ENCODE assay signal across 9 cellular contexts in genomic region chr3:9951598-9951961, GRCh38. TPM values are rescaled to one million over a fixed set of nuclear protein-coding genes. Genes with fewer than 3 reads are reported as not detected.
DNase-seq lines count a peak whose midpoint lies in the region; ATAC-seq and TF ChIP-seq lines count a peak whose summit lies in the region.
"Had no signal": no experiment of that assay in that cellular context is flagged by ENCODE, and none has a peak within 500 bp of the region (broad histone marks: within the 10 kb centered on the region; RNA-seq: fewer than 3 reads in every experiment).

No MANE protein-coding gene starts in this region.

- peaks cover 20% of the 10 kb centered on the region for H3K4me1 ChIP-seq in iPS-15b (ENCODE audit: control insufficient read depth, insufficient read depth, low read length)
- peaks cover 10% of the 10 kb centered on the region for H3K4me1 ChIP-seq in testis

- ATAC-seq in activated T-cell treated with anti-CD3 and anti-CD28 coated beads, Interleukin-2, amount 50 U/mL, for 4 hours, result peak; percentile 16 to 20
- ATAC-seq in activated B cell treated with CpG ODN at 0.5 μM for 24 hours (ENCODE audit: low read depth), result no peak

- POLR2A ChIA-PET in activated B cell treated with CpG ODN at 0.5 μM for 24 hours (lab: Charles Lee), result interaction anchor here (0.6 to 2.4 kb wide), 7 partner anchors 17 to 1334 kb away, joined by 3 to 20 read pairs (median 6); partner anchors contain the start of genes CRELD1, EMC3, JAGN1 and TATDN2

- H3K4me1 Mint-ChIP-seq in activated T-cell treated with anti-CD3 and anti-CD28 coated beads, Interleukin-2, amount 50 U/mL, for 4 hours (ENCODE audit: low read depth), result peaks cover 15% of the 10 kb centered on the region
- peaks cover 15% of the 10 kb centered on the region for H3K4me1 Mint-ChIP-seq in activated B cell treated with CpG ODN at 0.5 μM for 24 hours

- WGBS in testis, 2 donors, result 20 to 31% methylated on average over 1 to 10 of the region's 10 CpGs

- no peak overlapping the region for H3K27ac ChIP-seq in testis
- H3K27ac ChIP-seq: adrenal gland had no signal

- no peak for TF ChIP-seq POLR2A in testis (IDR thresholded peaks at IDR 0.05)

- H3K9me3 ChIP-seq in iPS-15b (ENCODE audit: control insufficient read depth, insufficient read depth, low read length) (no peaks in the 10 kb centered on the region), testis (no peaks in the 10 kb centered on the region)
- H3K9me3 ChIP-seq: adrenal gland had no signal

- H3K4me3 Mint-ChIP-seq in activated T-cell treated with anti-CD3 and anti-CD28 coated beads, Interleukin-2, amount 50 U/mL, for 4 hours, result peak overlapping the region; percentile 84
- peak overlapping the region; percentile 85 for H3K4me3 Mint-ChIP-seq in activated B cell treated with CpG ODN at 0.5 μM for 24 hours

- H3K27me3 ChIP-seq in iPS-15b (ENCODE audit: control insufficient read depth, insufficient read depth, low read length), result peaks cover 16% of the 10 kb centered on the region
- no peaks in the 10 kb centered on the region for H3K27me3 ChIP-seq in testis
- H3K27me3 ChIP-seq: adrenal gland had no signal

- no peaks in the 10 kb centered on the region for H3K27me3 Mint-ChIP-seq in activated T-cell treated with anti-CD3 and anti-CD28 coated beads, Interleukin-2, amount 50 U/mL, for 4 hours (ENCODE audit: low read depth)
- H3K27me3 Mint-ChIP-seq in activated B cell treated with CpG ODN at 0.5 μM for 24 hours, result no peaks in the 10 kb centered on the region

- H3K27ac Mint-ChIP-seq in activated B cell treated with CpG ODN at 0.5 μM for 24 hours, result no peak overlapping the region

- H3K4me3 ChIP-seq in iPS-15b (ENCODE audit: low read depth, low read length) (peak overlapping the region; percentile 90), testis (peak overlapping the region; percentile 48 to 66)

- no peak for DNase-seq in activated T-cell treated with anti-CD3 and anti-CD28 coated beads, Interleukin-2, amount 50 U/mL, for 4 hours
- DNase-seq in activated T-cell treated with anti-CD3 and anti-CD28 coated beads for 4 hours, result no peak
- no peak for DNase-seq in activated B cell treated with CpG ODN at 0.5 μM for 24 hours
- DNase-seq in testis, result no peak
- no peak for DNase-seq in pons (ENCODE audit: low spot score)
- no peak for DNase-seq in SKM-1 treated with dmso at 0.1 percent for 144 hours (lab: John Stamatoyannopoulos, UW; ENCODE audit: unreplicated experiment)
- DNase-seq in hippocampal formation (lab: John Stamatoyannopoulos, UW), result no peak

- intact Hi-C loops in activated B cell treated with CpG ODN at 0.5 μM for 24 hours (cut with micrococcal nuclease) (no loop called here), testis (cut with DNase I; ENCODE audit: low total_unique reads) (no loop called here)

- H3K36me3 Mint-ChIP-seq in activated T-cell treated with anti-CD3 and anti-CD28 coated beads, Interleukin-2, amount 50 U/mL, for 4 hours (ENCODE audit: insufficient read depth), result no peaks in the 10 kb centered on the region
- no peaks in the 10 kb centered on the region for H3K36me3 Mint-ChIP-seq in activated B cell treated with CpG ODN at 0.5 μM for 24 hours (ENCODE audit: low read depth)

- H3K36me3 ChIP-seq in iPS-15b (ENCODE audit: control insufficient read depth, insufficient read depth, low read length) (peaks cover 8% of the 10 kb centered on the region), testis (ENCODE audit: low read depth, missing control alignments) (no peaks in the 10 kb centered on the region)
- H3K36me3 ChIP-seq: adrenal gland had no signal

- peak overlapping the region; percentile 70 for H3K9ac ChIP-seq in iPS-15b (ENCODE audit: low read depth, low read length)

- CTCF ChIA-PET in activated B cell treated with CpG ODN at 0.5 μM for 24 hours (lab: Charles Lee), result interaction anchor here (0.8 kb wide), 1 partner anchor 20 kb away, joined by 3 read pairs; no protein-coding TSS in a partner anchor

- TF ChIP-seq CTCF in activated B cell treated with CpG ODN at 0.5 μM for 24 hours (IDR thresholded peaks at IDR 0.05) (no peak), testis (IDR thresholded peaks at IDR 0.05) (no peak)

- H3K9me3 Mint-ChIP-seq in activated T-cell treated with anti-CD3 and anti-CD28 coated beads, Interleukin-2, amount 50 U/mL, for 4 hours, result no peaks in the 10 kb centered on the region
- no peaks in the 10 kb centered on the region for H3K9me3 Mint-ChIP-seq in activated B cell treated with CpG ODN at 0.5 μM for 24 hours

RNA-seq across cellular contexts. Expression of gene PRRT3, which starts 0.6 kb away (rescaled TPM):
- total RNA-seq in activated T-cell treated with anti-CD3 and anti-CD28 coated beads, Interleukin-2, amount 50 U/mL, for 4 hours, result 1 to 10 TPM; 6.7 to 7.6 (median 7.5) TPM
- 4.2 and 4.3 TPM in 2 replicates for total RNA-seq in activated B cell treated with CpG ODN at 0.5 μM for 24 hours
- 1 to 10 TPM; 6.6 to 7.2 TPM for total RNA-seq in testis
- polyA plus RNA-seq in testis (ENCODE audit: insufficient read depth, low read depth, low replicate concordance), result 7.6 TPM

RNA-seq across cellular contexts. Expression of gene CRELD1, which starts 17.9 kb away (rescaled TPM):
- total RNA-seq in activated T-cell treated with anti-CD3 and anti-CD28 coated beads, Interleukin-2, amount 50 U/mL, for 4 hours, result 10 to 100 TPM; 11.0 to 15.6 (median 13.0) TPM
- total RNA-seq in activated B cell treated with CpG ODN at 0.5 μM for 24 hours (26.9 and 30.5 TPM in 2 replicates), testis (10 to 100 TPM; 34.9 to 37.1 TPM)
- polyA plus RNA-seq in testis (ENCODE audit: insufficient read depth, low read depth, low replicate concordance), result 65.7 TPM

RNA-seq across cellular contexts. Expression of gene IL17RC, which starts 34.7 kb away (rescaled TPM):
- total RNA-seq in activated T-cell treated with anti-CD3 and anti-CD28 coated beads, Interleukin-2, amount 50 U/mL, for 4 hours, result under 1 TPM; 0.27 to 0.53 (median 0.40) TPM
- 0.11 and 0.29 TPM in 2 replicates for total RNA-seq in activated B cell treated with CpG ODN at 0.5 μM for 24 hours
- 10 to 100 TPM; 21.0 to 26.1 TPM for total RNA-seq in testis
- 12.0 TPM for polyA plus RNA-seq in testis (ENCODE audit: insufficient read depth, low read depth, low replicate concordance)

RNA-seq across cellular contexts. Expression of gene EMC3, which starts 35.1 kb away (rescaled TPM):
- 10 to 100 TPM; 47.1 to 58.8 (median 47.7) TPM for total RNA-seq in activated T-cell treated with anti-CD3 and anti-CD28 coated beads, Interleukin-2, amount 50 U/mL, for 4 hours
- total RNA-seq in activated B cell treated with CpG ODN at 0.5 μM for 24 hours (37.6 and 40.6 TPM in 2 replicates), testis (10 to 100 TPM; 64.2 to 72.5 TPM)
- polyA plus RNA-seq in testis (ENCODE audit: insufficient read depth, low read depth, low replicate concordance), result 270 TPM

RNA-seq across cellular contexts. Expression of gene IL17RE, which starts 48.9 kb away (rescaled TPM):
- total RNA-seq in activated T-cell treated with anti-CD3 and anti-CD28 coated beads, Interleukin-2, amount 50 U/mL, for 4 hours, result under 1 TPM; 0.47 to 0.73 (median 0.61) TPM
- total RNA-seq in activated B cell treated with CpG ODN at 0.5 μM for 24 hours, result 0.66 and 0.82 TPM in 2 replicates
- total RNA-seq in testis, result under 1 TPM; 0.43 to 0.79 TPM
- polyA plus RNA-seq in testis (ENCODE audit: insufficient read depth, low read depth, low replicate concordance), result 1.8 TPM

Comparison
In these comparisons a context has a peak if more than half of its experiments do, and no peak if none do; other contexts are left out.
1. RNA of gene IL17RC, which starts 34.7 kb away (total RNA-seq): 21.0 to 26.1 TPM in testis; 0.27 to 0.53 TPM in activated T-cell treated with anti-CD3 and anti-CD28 coated beads, Interleukin-2, amount 50 U/mL, for 4 hours and 0.11 to 0.29 TPM in activated B cell treated with CpG ODN at 0.5 μM for 24 hours; every median in the first group is over 10 times any median in the second.